1 cellular context compared by ENCODE assay signal in genomic region chr1:245953876-245954660, GRCh38.
TF ChIP-seq lines count a peak whose summit lies in the region.

No MANE protein-coding gene starts in this region.

TF ChIP-seq in HepG2, 621 proteins besides CTCF, POLR2A, EP300 and RAD21 (continued from another document):
- TF ChIP-seq HNF1A (IDR thresholded peaks at IDR 0.05; ENCODE audit: low read depth) (no peak), HNF1A (CRISPR knock-in tag; IDR thresholded peaks at IDR 0.05; ENCODE audit: borderline replicate concordance) (no peak), CBX2 (IDR thresholded peaks at IDR 0.05; ENCODE audit: low read depth, low read length) (no peak), CBX2 (CRISPR knock-in tag; IDR thresholded peaks at IDR 0.05; ENCODE audit: low read depth) (no peak), MED8 (CRISPR knock-in tag; IDR thresholded peaks at IDR 0.05; ENCODE audit: insufficient replicate concordance) (no peak), TFAP4 (IDR thresholded peaks at IDR 0.05; ENCODE audit: borderline replicate concordance, low read depth) (no peak), SP2 (CRISPR knock-in tag; IDR thresholded peaks at IDR 0.05) (no peak), GMEB2 (CRISPR knock-in tag; IDR thresholded peaks at IDR 0.05; ENCODE audit: low read depth) (no peak), ZNF639 (CRISPR knock-in tag; conservative IDR thresholded peaks at IDR 0.05) (no peak)
